1 cellular context compared by ENCODE assay signal in the genomic region with DNA sequence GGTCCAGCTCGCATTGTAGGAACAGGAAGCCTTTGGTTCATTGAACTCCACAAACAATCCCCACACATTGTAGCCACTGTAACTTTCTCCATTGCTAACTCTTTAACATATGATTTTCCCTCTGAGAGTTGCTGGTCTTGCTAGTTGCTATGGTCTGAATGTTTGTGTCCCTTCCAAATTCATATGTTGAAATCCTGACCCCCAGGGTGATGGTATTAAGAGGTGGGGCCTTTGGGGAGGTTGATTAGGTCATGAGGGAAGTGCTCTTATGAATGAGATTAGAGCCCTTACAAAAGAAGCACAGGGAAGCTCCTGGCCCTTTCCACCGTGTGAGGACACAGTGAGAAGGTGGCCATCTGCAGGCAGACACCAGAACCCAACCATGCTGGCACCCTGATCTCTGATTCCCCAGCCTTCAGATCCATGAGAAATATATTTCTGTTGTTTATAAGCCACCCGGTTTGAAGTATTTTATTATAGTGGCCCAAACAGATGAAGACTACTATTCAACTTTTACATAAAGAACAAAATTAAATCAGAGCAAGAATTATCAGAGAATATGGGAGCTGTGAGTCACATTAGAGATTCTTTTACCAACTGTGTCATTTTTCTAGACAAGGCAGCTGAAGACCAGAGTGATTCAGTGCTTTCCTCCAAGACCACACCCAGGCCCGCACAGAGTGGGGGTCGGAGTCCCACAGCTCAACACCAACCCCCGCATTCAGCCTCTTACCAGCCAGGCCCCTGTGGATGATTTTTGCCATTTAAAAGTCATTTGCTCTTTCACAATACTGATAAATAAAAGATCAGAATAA.
TF ChIP-seq lines count a peak whose summit lies in the region.

No MANE protein-coding gene starts in this region.

TF ChIP-seq in K562, 482 proteins besides CTCF, POLR2A, EP300 and RAD21 (continued from another document):
- TF ChIP-seq CHD7 (IDR thresholded peaks at IDR 0.05; ENCODE audit: low read depth, low read length) = no peak
- TF ChIP-seq CREM (IDR thresholded peaks at IDR 0.05; ENCODE audit: low read depth) = no peak
- TF ChIP-seq, protein P1, sequence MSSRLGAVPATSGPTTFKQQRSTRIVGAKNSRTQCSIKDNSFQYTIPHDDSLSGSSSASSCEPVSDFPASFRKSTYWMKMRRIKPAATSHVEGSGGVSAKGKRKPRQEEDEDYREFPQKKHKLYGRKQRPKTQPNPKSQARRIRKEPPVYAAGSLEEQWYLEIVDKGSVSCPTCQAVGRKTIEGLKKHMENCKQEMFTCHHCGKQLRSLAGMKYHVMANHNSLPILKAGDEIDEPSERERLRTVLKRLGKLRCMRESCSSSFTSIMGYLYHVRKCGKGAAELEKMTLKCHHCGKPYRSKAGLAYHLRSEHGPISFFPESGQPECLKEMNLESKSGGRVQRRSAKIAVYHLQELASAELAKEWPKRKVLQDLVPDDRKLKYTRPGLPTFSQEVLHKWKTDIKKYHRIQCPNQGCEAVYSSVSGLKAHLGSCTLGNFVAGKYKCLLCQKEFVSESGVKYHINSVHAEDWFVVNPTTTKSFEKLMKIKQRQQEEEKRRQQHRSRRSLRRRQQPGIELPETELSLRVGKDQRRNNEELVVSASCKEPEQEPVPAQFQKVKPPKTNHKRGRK (tag; IDR thresholded peaks at IDR 0.05) = no peak
- TF ChIP-seq, protein P2, sequence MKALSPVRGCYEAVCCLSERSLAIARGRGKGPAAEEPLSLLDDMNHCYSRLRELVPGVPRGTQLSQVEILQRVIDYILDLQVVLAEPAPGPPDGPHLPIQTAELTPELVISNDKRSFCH (CRISPR knock-in tag; IDR thresholded peaks at IDR 0.05) = no peak
- TF ChIP-seq, protein P2 (tag; IDR thresholded peaks at IDR 0.05) = no peak
